17 cellular contexts compared by ENCODE assay signal in genomic region chr20:22204801-22205200, GRCh38.
A peak's percentile ranks its signal among the peaks of the same experiment; 100 is the strongest.
DNase-seq lines count a peak whose midpoint lies in the region; ATAC-seq and TF ChIP-seq lines count a peak whose summit lies in the region.
"Had no signal": no experiment of that assay in that cellular context is flagged by ENCODE, and none has a peak within 500 bp of the region (broad histone marks: within the 10 kb centered on the region; RNA-seq: fewer than 3 reads in every experiment).

No MANE protein-coding gene starts in this region.

- H3K27ac ChIP-seq in GM23338 (ENCODE audit: low read depth) (no peak overlapping the region), neuronal stem cell (replicated peaks; ENCODE audit: low read length) (no peak overlapping the region), heart right ventricle (no peak overlapping the region), hepatocyte (no peak overlapping the region)
- H3K27ac ChIP-seq: 22Rv1; A549; BLaER1 treated with 17β-estradiol and CSF1 and Interleukin-3, amounts not matched to agents 10 nM and 100 nM; C4-2B had no signal

- no peak overlapping the region for H3K4ac ChIP-seq in neuronal stem cell (ENCODE audit: low read length)

- no peaks in the 10 kb centered on the region for H3K79me2 ChIP-seq in GM23338 (replicated peaks; ENCODE audit: insufficient read depth)
- H3K79me2 ChIP-seq in hepatocyte: no peaks in the 10 kb centered on the region

- H3K27me3 ChIP-seq in GM23338 (ENCODE audit: insufficient read depth): no peaks in the 10 kb centered on the region
- H3K27me3 ChIP-seq in neuronal stem cell (ENCODE audit: control insufficient read depth in 3 of 3, insufficient read depth in 3 of 3, low read depth in 1 of 3, low read length in 3 of 3): no peaks in the 10 kb centered on the region
- no peaks in the 10 kb centered on the region for H3K27me3 ChIP-seq in heart right ventricle
- H3K27me3 ChIP-seq in hepatocyte: no peaks in the 10 kb centered on the region
- H3K27me3 ChIP-seq: BLaER1 treated with 17β-estradiol and CSF1 and Interleukin-3, amounts not matched to agents 10 nM and 100 nM had no signal

- no peak overlapping the region for H2BK120ac ChIP-seq in neuronal stem cell (ENCODE audit: low read depth, low read length)

- H3K4me3 Mint-ChIP-seq in GM23338: no peak overlapping the region
- H3K4me3 Mint-ChIP-seq: B cell; CD4-positive, alpha-beta T cell; CD8-positive, alpha-beta T cell had no signal

- no peaks in the 10 kb centered on the region for H3K4me1 ChIP-seq in GM23338 (ENCODE audit: insufficient read depth)
- no peaks in the 10 kb centered on the region for H3K4me1 ChIP-seq in neuronal stem cell (ENCODE audit: control insufficient read depth in 2 of 2, insufficient read depth in 1 of 2, low read depth in 1 of 2, low read length in 2 of 2)
- H3K4me1 ChIP-seq in heart right ventricle: no peaks in the 10 kb centered on the region
- no peaks in the 10 kb centered on the region for H3K4me1 ChIP-seq in hepatocyte (ENCODE audit: insufficient read depth)
- H3K4me1 ChIP-seq: A549; BLaER1 treated with 17β-estradiol and CSF1 and Interleukin-3, amounts not matched to agents 10 nM and 100 nM; Caco-2 had no signal

- ATAC-seq in GM23338 (no peak), heart right ventricle (no peak)
- ATAC-seq: A549; CD8-positive, alpha-beta T cell had no signal

- no peak overlapping the region for H2BK12ac ChIP-seq in neuronal stem cell (ENCODE audit: low read length)

- H3K4me2 ChIP-seq in GM23338 (no peak overlapping the region), neuronal stem cell (ENCODE audit: insufficient read depth, low read length, poor library complexity, severe bottlenecking) (no peak overlapping the region), hepatocyte (no peak overlapping the region)
- H3K4me2 ChIP-seq: A549; BLaER1 treated with 17β-estradiol and CSF1 and Interleukin-3, amounts not matched to agents 10 nM and 100 nM had no signal

- no peaks in the 10 kb centered on the region for H3K4me1 Mint-ChIP-seq in GM23338
- H3K4me1 Mint-ChIP-seq: B cell had no signal

- TF ChIP-seq CTCF in GM23338 (conservative IDR thresholded peaks at IDR 0.05; ENCODE audit: low read depth in 2 of 2) (no peak), heart right ventricle (IDR thresholded peaks at IDR 0.05) (no peak), hepatocyte (IDR thresholded peaks at IDR 0.05; ENCODE audit: poor library complexity) (no peak)

- no peak overlapping the region for H2BK15ac ChIP-seq in neuronal stem cell (ENCODE audit: low read length)

- H2BK5ac ChIP-seq in neuronal stem cell (ENCODE audit: low read length): no peak overlapping the region

- H3K27me3 Mint-ChIP-seq in GM23338 (ENCODE audit: insufficient read depth, low read depth, poor library complexity): peaks cover 4% of the 10 kb centered on the region
- H3K27me3 Mint-ChIP-seq: B cell; CD4-positive, alpha-beta T cell had no signal

- intact Hi-C loops in heart right ventricle (cut with DNase I): no loop called here

- H3K9me2 ChIP-seq in GM23338 (ENCODE audit: insufficient read depth) (peaks cover 4% of the 10 kb centered on the region; the same call in 1 of the 2 replicates), hepatocyte (replicated peaks; ENCODE audit: insufficient read depth) (no peaks in the 10 kb centered on the region)

- no peaks in the 10 kb centered on the region for H3K79me1 ChIP-seq in neuronal stem cell (ENCODE audit: low read depth, low read length)

- no peak overlapping the region for H4K91ac ChIP-seq in neuronal stem cell (ENCODE audit: low read depth, low read length, poor library complexity)

- H3K36me3 ChIP-seq in GM23338 (ENCODE audit: insufficient read depth) (no peaks in the 10 kb centered on the region), neuronal stem cell (replicated peaks in 1 of 2; ENCODE audit: control insufficient read depth in 2 of 2, insufficient read depth in 2 of 2, low read length in 2 of 2) (no peaks in the 10 kb centered on the region), heart right ventricle (no peaks in the 10 kb centered on the region), hepatocyte (replicated peaks; ENCODE audit: insufficient read depth, low read depth) (no peaks in the 10 kb centered on the region)
- H3K36me3 ChIP-seq: BLaER1 treated with 17β-estradiol and CSF1 and Interleukin-3, amounts not matched to agents 10 nM and 100 nM had no signal

- no peaks in the 10 kb centered on the region for H3F3A ChIP-seq in GM23338 (replicated peaks; ENCODE audit: low read depth)

- H3K27ac Mint-ChIP-seq in GM23338: no peak overlapping the region
- H3K27ac Mint-ChIP-seq: B cell; CD4-positive, alpha-beta T cell; CD8-positive, alpha-beta T cell had no signal

- H4K8ac ChIP-seq in neuronal stem cell (ENCODE audit: low read depth, low read length): no peak overlapping the region

- no peaks in the 10 kb centered on the region for H3K9me3 ChIP-seq in neuronal stem cell (replicated peaks in 1 of 2; ENCODE audit: control insufficient read depth in 2 of 2, insufficient read depth in 1 of 2, low read depth in 1 of 2, low read length in 2 of 2)
- peaks cover 0 to 48% (median 5%) of the 10 kb centered on the region in 11 donors for H3K9me3 ChIP-seq in heart right ventricle
- H3K9me3 ChIP-seq in hepatocyte (ENCODE audit: low read depth): no peaks in the 10 kb centered on the region
- H3K9me3 ChIP-seq: A549, Caco-2 had no signal

- peak overlapping the region; percentile 59 for H3K18ac ChIP-seq in neuronal stem cell (ENCODE audit: low read length)

- 0 out of 2 replicates have a peak overlapping the region, but pooled peaks have one; percentile 28 for H2AFZ ChIP-seq in GM23338
- no peak overlapping the region for H2AFZ ChIP-seq in neuronal stem cell (ENCODE audit: low read length)
- no peak overlapping the region for H2AFZ ChIP-seq in hepatocyte

- DNase-seq in GM23338 (ENCODE audit: low spot score) (no peak), SK-MEL-5 (ENCODE audit: low read depth, low spot score) (peak; percentile 98), neuronal stem cell (ENCODE audit: low spot score) (no peak), heart right ventricle (no peak), hepatocyte (ENCODE audit: low spot score) (no peak)
- DNase-seq: AML-193; Caco-2; Calu3; CD4-positive, alpha-beta T cell; CD8-positive, alpha-beta T cell; DMS79 treated with DMSO at 0.1 percent for 48 hours; GF-D8 had no signal

- no peak overlapping the region for H3K9ac ChIP-seq in neuronal stem cell (ENCODE audit: low read depth, low read length, poor library complexity)
- H3K9ac ChIP-seq: BLaER1 treated with 17β-estradiol and CSF1 and Interleukin-3, amounts not matched to agents 10 nM and 100 nM had no signal

- H4K20me1 ChIP-seq in GM23338 (replicated peaks; ENCODE audit: insufficient read depth) (no peaks in the 10 kb centered on the region), hepatocyte (ENCODE audit: insufficient read depth, poor library complexity, severe bottlenecking) (no peaks in the 10 kb centered on the region)
- H4K20me1 ChIP-seq: BLaER1 treated with 17β-estradiol and CSF1 and Interleukin-3, amounts not matched to agents 10 nM and 100 nM had no signal

- no peak overlapping the region for H3K23ac ChIP-seq in neuronal stem cell (ENCODE audit: low read depth, low read length, poor library complexity)

- in situ Hi-C loops in SK-MEL-5 (cut with HindIII; ENCODE audit: low pct_unique_long_range_greater_than_20kb, low sequenced_read_pairs): no loop called here

- H3K36me3 Mint-ChIP-seq in GM23338 (ENCODE audit: low read depth): no peaks in the 10 kb centered on the region
- H3K36me3 Mint-ChIP-seq: CD8-positive, alpha-beta T cell had no signal

- peaks cover 6% of the 10 kb centered on the region; the same call in 2 of the 3 replicates for H3K9me3 Mint-ChIP-seq in GM23338

- no peak overlapping the region for H2AK5ac ChIP-seq in neuronal stem cell (ENCODE audit: low read depth, low read length)

- no CpG with 5 or more reads among the region's 4 CpGs for WGBS in neuronal stem cell (ENCODE audit: extremely low coverage in 2 of 2, insufficient read length in 2 of 2, insufficient replicate concordance in 1 of 2), 2 donors
- 81 to 86% methylated on average over 4 of the region's 4 CpGs for WGBS in heart right ventricle, 2 donors
- 79% methylated on average over 4 of the region's 4 CpGs for WGBS in hepatocyte (ENCODE audit: low lambda C conversion rate, missing lambda C conversion rate)

- no peak overlapping the region for H3K4me3 ChIP-seq in GM23338
- no peak overlapping the region for H3K4me3 ChIP-seq in neuronal stem cell (ENCODE audit: low read length in 2 of 2)
- no peak overlapping the region for H3K4me3 ChIP-seq in heart right ventricle
- H3K4me3 ChIP-seq in hepatocyte: no peak overlapping the region
- H3K4me3 ChIP-seq: A549; BLaER1 treated with 17β-estradiol and CSF1 and Interleukin-3, amounts not matched to agents 10 nM and 100 nM had no signal

- H3K14ac ChIP-seq in neuronal stem cell (ENCODE audit: low read length): no peak overlapping the region

TF ChIP-seq in GM23338, 12 proteins besides CTCF, POLR2A, EP300 and RAD21 (continues in another document):
- TF ChIP-seq STAT1 (IDR thresholded peaks at IDR 0.05; ENCODE audit: unreplicated experiment): no peak
